In genomic region chr2:28134262-28134812, GRCh38 we compare ENCODE assay signal across 2 cellular contexts.
TF ChIP-seq lines count a peak whose summit lies in the region.

No MANE protein-coding gene starts in this region.

TF ChIP-seq in liver, 16 proteins besides CTCF, POLR2A, EP300 and RAD21 (continued from another document):
- TF ChIP-seq ZBTB33 (IDR thresholded peaks at IDR 0.05), result peak; percentile 83
- peak; percentile 96 for TF ChIP-seq MAX (IDR thresholded peaks at IDR 0.05)
- peak; percentile 76 for TF ChIP-seq FOXA1 (IDR thresholded peaks at IDR 0.05)
- TF ChIP-seq SP1 (IDR thresholded peaks at IDR 0.05), result peak; percentile 93
- peak; percentile 71 for TF ChIP-seq REST (IDR thresholded peaks at IDR 0.05)
- peak; percentile 81 for TF ChIP-seq YY1 (IDR thresholded peaks at IDR 0.05)
- TF ChIP-seq ATF3 (IDR thresholded peaks at IDR 0.05), result peak; percentile 96
TF ChIP-seq in liver: peak in this region for 14.

TF ChIP-seq in HepG2, 621 proteins besides CTCF, POLR2A, EP300 and RAD21 (continued from another document):
- TF ChIP-seq DZIP1 (CRISPR knock-in tag; IDR thresholded peaks at IDR 0.05) (no peak), ZNF292 (CRISPR knock-in tag; IDR thresholded peaks at IDR 0.05; ENCODE audit: borderline replicate concordance, low read depth) (no peak), ZNF441 (CRISPR knock-in tag; IDR thresholded peaks at IDR 0.05; ENCODE audit: borderline replicate concordance) (no peak), ZNF879 (CRISPR knock-in tag; IDR thresholded peaks at IDR 0.05) (no peak), NFRKB (IDR thresholded peaks at IDR 0.05) (no peak), MXD1 (CRISPR knock-in tag; IDR thresholded peaks at IDR 0.05) (no peak), BCL3 (CRISPR knock-in tag; IDR thresholded peaks at IDR 0.05) (no peak), ZMAT5 (CRISPR knock-in tag; IDR thresholded peaks at IDR 0.05; ENCODE audit: borderline replicate concordance, low read depth) (no peak)
